Comparison of ENCODE assay signal across 8 cellular contexts in the genomic region with DNA sequence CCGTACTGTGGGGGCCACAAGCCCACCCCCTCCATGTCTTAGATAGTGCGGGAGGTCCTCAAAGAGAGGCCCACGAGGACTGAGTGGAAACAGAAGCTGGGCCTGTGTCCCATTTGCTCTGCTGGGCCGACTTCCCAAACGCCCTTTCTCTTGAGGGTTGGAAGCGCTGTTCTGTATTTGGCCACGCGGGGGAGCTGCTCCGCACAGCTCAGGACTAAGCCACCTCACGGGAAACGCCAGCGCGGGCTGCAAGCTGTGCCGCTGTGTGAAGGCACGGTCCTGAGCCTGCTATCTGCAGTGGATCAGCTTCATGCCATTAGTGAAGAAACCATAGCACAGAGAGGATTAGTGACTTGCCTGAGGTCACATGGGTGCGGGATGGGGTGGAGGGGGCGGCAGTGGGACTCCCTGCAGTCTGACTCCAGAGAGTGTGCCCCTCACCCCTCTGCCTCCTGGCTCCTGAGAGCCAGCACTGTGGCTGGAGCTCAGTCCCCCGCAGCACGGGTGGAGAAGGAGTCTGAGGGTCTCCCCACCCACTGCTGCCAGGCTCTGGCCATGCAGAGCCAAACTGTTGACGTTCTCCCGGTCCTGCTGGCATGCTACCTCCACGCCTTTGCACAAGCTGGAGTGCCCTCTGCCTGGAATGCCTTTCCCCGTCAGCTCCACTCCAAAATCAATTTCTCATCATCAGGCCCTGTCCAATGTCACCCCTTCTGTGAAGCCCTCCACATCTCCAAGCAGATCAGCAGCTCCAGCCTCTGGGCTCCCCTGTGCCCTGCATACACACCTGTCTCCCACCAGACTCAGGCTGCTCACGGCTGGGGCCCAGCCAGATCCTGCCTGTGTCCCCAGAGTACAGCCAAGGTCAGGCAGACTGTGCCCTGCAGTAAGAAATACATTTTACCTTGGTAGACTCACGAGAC. TPM values are rescaled to one million over a fixed set of nuclear protein-coding genes. Genes with fewer than 3 reads are reported as not detected.
DNase-seq lines count a peak whose midpoint lies in the region; ATAC-seq, FAIRE-seq and TF ChIP-seq lines count a peak whose summit lies in the region.

No MANE protein-coding gene starts in this region.

- H3K36me3 ChIP-seq in MG63 (no peaks in the 10 kb centered on the region), thoracic aorta (no peaks in the 10 kb centered on the region)

- TF ChIP-seq CTCF in omental fat pad (IDR thresholded peaks at IDR 0.05) = peak in 1 of 3 donors; percentile 52
- peak; percentile 86 for TF ChIP-seq CTCF in thoracic aorta (IDR thresholded peaks at IDR 0.05)

- peaks cover 5% of the 10 kb centered on the region for H3K4me1 Mint-ChIP-seq in activated naive CD4-positive, alpha-beta T cell treated with anti-CD3 and anti-CD28 coated beads for 36 hours (ENCODE audit: low read depth)

- H3K4me3 Mint-ChIP-seq in activated naive CD4-positive, alpha-beta T cell treated with anti-CD3 and anti-CD28 coated beads for 36 hours = peak overlapping the region; percentile 13

- H3K27ac Mint-ChIP-seq in activated naive CD4-positive, alpha-beta T cell treated with anti-CD3 and anti-CD28 coated beads for 36 hours = no peak overlapping the region

- H3K4me3 ChIP-seq in MG63 (no peak overlapping the region), thoracic aorta (peak overlapping the region; percentile 30)

- peaks cover 6% of the 10 kb centered on the region; the same call in 1 of the 2 replicates for H3K27me3 ChIP-seq in MG63
- H3K27me3 ChIP-seq in thoracic aorta (replicated peaks; ENCODE audit: insufficient read depth) = no peaks in the 10 kb centered on the region

- H3K27ac ChIP-seq in thoracic aorta = no peak overlapping the region

- CTCF ChIA-PET in activated naive CD4-positive, alpha-beta T cell treated with anti-CD3 and anti-CD28 coated beads for 36 hours (lab: Charles Lee) = interaction anchor here (0.6 to 6.0 kb wide), 26 partner anchors 8 to 427 kb away, joined by 3 to 74 read pairs (median 4); no protein-coding TSS in a partner anchor

- peaks cover 16% of the 10 kb centered on the region for H3K27me3 Mint-ChIP-seq in activated naive CD4-positive, alpha-beta T cell treated with anti-CD3 and anti-CD28 coated beads for 36 hours (ENCODE audit: low read depth)

- peak; percentile 84 for FAIRE-seq in GM18507 (lab: Jason Lieb, UNC)

- ATAC-seq in SK-N-SH treated with all-trans-retinoic acid at 6 μM for 48 hours = peak; percentile 99
- peak; percentile 90 for ATAC-seq in omental fat pad (ENCODE audit: low FRiP score)
- ATAC-seq in thoracic aorta (ENCODE audit: insufficient number of reproducible peaks, low FRiP score, low read depth) = peak; percentile 87

- DNase-seq in A172 (ENCODE audit: low spot score) (peak; percentile 63), GM18507 (ENCODE audit: extremely low spot score, insufficient read length, low read depth) (peak; percentile 29), MG63 (peak; percentile 71), globus pallidus (ENCODE audit: low spot score) (peak; percentile 72), omental fat pad (ENCODE audit: low spot score) (peak; percentile 87), thoracic aorta (ENCODE audit: low spot score) (peak; percentile 60)
- DNase-seq in activated naive CD4-positive, alpha-beta T cell treated with anti-CD3 and anti-CD28 coated beads for 36 hours = peak; percentile 86

- no peaks in the 10 kb centered on the region for H3K9me3 Mint-ChIP-seq in activated naive CD4-positive, alpha-beta T cell treated with anti-CD3 and anti-CD28 coated beads for 36 hours

- H3K9me3 ChIP-seq in MG63 (no peaks in the 10 kb centered on the region), thoracic aorta (no peaks in the 10 kb centered on the region)

- intact Hi-C loops in activated naive CD4-positive, alpha-beta T cell treated with anti-CD3 and anti-CD28 coated beads for 36 hours (cut with micrococcal nuclease) = loop anchor here (1.0 to 5.0 kb wide), 3 partner anchors 60 to 369 kb away; a partner anchor contains a TSS

- H3K4me1 ChIP-seq in thoracic aorta (ENCODE audit: control insufficient read depth in 1 of 2, low read depth in 2 of 2) = peaks cover 0 to 6% of the 10 kb centered on the region in 2 donors

- no peaks in the 10 kb centered on the region for H3K36me3 Mint-ChIP-seq in activated naive CD4-positive, alpha-beta T cell treated with anti-CD3 and anti-CD28 coated beads for 36 hours (ENCODE audit: low read depth)

TF ChIP-seq in SK-N-SH treated with all-trans-retinoic acid at 6 μM for 48 hours, 23 proteins besides CTCF, POLR2A, EP300 and RAD21:
- no peak for TF ChIP-seq ZNF70 (CRISPR knock-in tag; IDR thresholded peaks at IDR 0.05)
- no peak for TF ChIP-seq ESRRG (CRISPR knock-in tag; IDR thresholded peaks at IDR 0.05)
- TF ChIP-seq, protein P1, sequence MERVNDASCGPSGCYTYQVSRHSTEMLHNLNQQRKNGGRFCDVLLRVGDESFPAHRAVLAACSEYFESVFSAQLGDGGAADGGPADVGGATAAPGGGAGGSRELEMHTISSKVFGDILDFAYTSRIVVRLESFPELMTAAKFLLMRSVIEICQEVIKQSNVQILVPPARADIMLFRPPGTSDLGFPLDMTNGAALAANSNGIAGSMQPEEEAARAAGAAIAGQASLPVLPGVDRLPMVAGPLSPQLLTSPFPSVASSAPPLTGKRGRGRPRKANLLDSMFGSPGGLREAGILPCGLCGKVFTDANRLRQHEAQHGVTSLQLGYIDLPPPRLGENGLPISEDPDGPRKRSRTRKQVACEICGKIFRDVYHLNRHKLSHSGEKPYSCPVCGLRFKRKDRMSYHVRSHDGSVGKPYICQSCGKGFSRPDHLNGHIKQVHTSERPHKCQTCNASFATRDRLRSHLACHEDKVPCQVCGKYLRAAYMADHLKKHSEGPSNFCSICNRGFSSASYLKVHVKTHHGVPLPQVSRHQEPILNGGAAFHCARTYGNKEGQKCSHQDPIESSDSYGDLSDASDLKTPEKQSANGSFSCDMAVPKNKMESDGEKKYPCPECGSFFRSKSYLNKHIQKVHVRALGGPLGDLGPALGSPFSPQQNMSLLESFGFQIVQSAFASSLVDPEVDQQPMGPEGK (CRISPR knock-in tag; IDR thresholded peaks at IDR 0.05; ENCODE audit: borderline replicate concordance) = no peak
- no peak for TF ChIP-seq ZFP30 (CRISPR knock-in tag; IDR thresholded peaks at IDR 0.05)
- TF ChIP-seq ZC3H10 (CRISPR knock-in tag; IDR thresholded peaks at IDR 0.05) = no peak
- no peak for TF ChIP-seq BACH2 (CRISPR knock-in tag; IDR thresholded peaks at IDR 0.05; ENCODE audit: borderline replicate concordance)
- no peak for TF ChIP-seq ARNTL (CRISPR knock-in tag; IDR thresholded peaks at IDR 0.05; ENCODE audit: borderline replicate concordance, low read depth)
- TF ChIP-seq TOX (CRISPR knock-in tag; IDR thresholded peaks at IDR 0.05; ENCODE audit: borderline replicate concordance) = no peak
- TF ChIP-seq ZFP3 (CRISPR knock-in tag; IDR thresholded peaks at IDR 0.05) = no peak

RNA-seq across cellular contexts. Expression of a gene that starts 51.5 kb away (rescaled TPM):
- total RNA-seq in A172 (2014; rRNA removed; shearing (Covaris generic)) = not detected in 2 replicates
- not detected in 2 replicates for total RNA-seq in MG63 (2014; rRNA removed; shearing (Covaris generic); ENCODE audit: low replicate concordance)
- total RNA-seq in activated naive CD4-positive, alpha-beta T cell treated with anti-CD3 and anti-CD28 coated beads for 36 hours = 1 to 10 TPM; 2.5 to 3.0 TPM
- total RNA-seq in omental fat pad (100 to 1,000 TPM in 1 of 4 donors, 10 to 100 TPM in 3; 18.7 to 222 (median 68.7) TPM), thoracic aorta (100 to 1,000 TPM; 133 to 214 TPM)

Comparison
In these comparisons a context has a peak if more than half of its experiments do, and no peak if none do; other contexts are left out.
1. DNase-seq: peak in every context shown above with its lines; median percentile 87 in omental fat pad; 86 in activated naive CD4-positive, alpha-beta T cell treated with anti-CD3 and anti-CD28 coated beads for 36 hours; 72 in globus pallidus; 71 in MG63; 63 in A172; 60 in thoracic aorta; 29 in GM18507.
2. RNA of a gene that starts 51.5 kb away (total RNA-seq): 133 to 214 TPM in thoracic aorta and 18.7 to 222 TPM in omental fat pad; 2.5 to 3.0 TPM in activated naive CD4-positive, alpha-beta T cell treated with anti-CD3 and anti-CD28 coated beads for 36 hours, not detected in A172 and not detected in MG63; every median in the first group is over 4 times any median in the second.
3. Peak in every context shown above with its lines, with median percentiles within 50 percentile points of each other: ATAC-seq.